ENCODE assay signal across 18 cellular contexts in genomic region chr5:96140084-96140483, GRCh38.
DNase-seq lines count a peak whose midpoint lies in the region; ATAC-seq and TF ChIP-seq lines count a peak whose summit lies in the region.
"Had no signal": no experiment of that assay in that cellular context is flagged by ENCODE, and none has a peak within 500 bp of the region (broad histone marks: within the 10 kb centered on the region; RNA-seq: fewer than 3 reads in every experiment).

No MANE protein-coding gene starts in this region.

- H3K4me3 ChIP-seq in adipocyte (ENCODE audit: low read length) (peak overlapping the region; percentile 49), tibial artery (no peak overlapping the region)
- H3K4me3 ChIP-seq: BLaER1, GM12878, GM23338 had no signal

- H3K27ac Mint-ChIP-seq in activated T-cell treated with anti-CD3 and anti-CD28 coated beads, Interleukin-2, amount 50 U/mL, for 72 hours, result peak overlapping the region; percentile 15
- H3K27ac Mint-ChIP-seq: CD8-positive, alpha-beta memory T cell; GM23338; IgD-negative memory B cell had no signal

- no peak for TF ChIP-seq CTCF in tibial artery (IDR thresholded peaks at IDR 0.05)

- ATAC-seq in activated T-cell treated with anti-CD3 and anti-CD28 coated beads, Interleukin-2, amount 50 U/mL, for 72 hours (replicated peaks in 1 of 2), result no peak
- ATAC-seq in activated T-cell treated with anti-CD3 and anti-CD28 coated beads, Interleukin-2, amount 50 U/mL, for 4 hours, result no peak
- ATAC-seq: GM12878, GM23338 had no signal

- peaks cover 39% of the 10 kb centered on the region for H3K4me1 ChIP-seq in adipocyte (ENCODE audit: control insufficient read depth, insufficient read depth, low read length)
- peaks cover 0 to 15% (median 4%) of the 10 kb centered on the region in 4 donors for H3K4me1 ChIP-seq in tibial artery
- H3K4me1 ChIP-seq: BLaER1 had no signal

- H3K9me3 ChIP-seq in adipocyte (ENCODE audit: control insufficient read depth, low read length) (peaks cover 3% of the 10 kb centered on the region), tibial artery (no peaks in the 10 kb centered on the region)
- H3K9me3 ChIP-seq: BLaER1, Caco-2 had no signal

- intact Hi-C loops in tibial artery (cut with DNase I; ENCODE audit: low total_unique reads), result no loop called here

- H3K27me3 ChIP-seq in adipocyte (replicated peaks; ENCODE audit: control insufficient read depth, insufficient read depth, low read length) (no peaks in the 10 kb centered on the region), tibial artery (no peaks in the 10 kb centered on the region)
- H3K27me3 ChIP-seq: BLaER1 had no signal

- peak overlapping the region; percentile 66 for H3K9ac ChIP-seq in adipocyte (ENCODE audit: low read length)
- H3K9ac ChIP-seq: BLaER1 had no signal

- peak overlapping the region; percentile 44 to 62 for H3K27ac ChIP-seq in tibial artery
- H3K27ac ChIP-seq: 22Rv1, BLaER1 had no signal

- H3K27me3 Mint-ChIP-seq in activated T-cell treated with anti-CD3 and anti-CD28 coated beads, Interleukin-2, amount 50 U/mL, for 72 hours (ENCODE audit: low read depth), result peaks cover 27% of the 10 kb centered on the region
- H3K27me3 Mint-ChIP-seq in activated T-cell treated with anti-CD3 and anti-CD28 coated beads, Interleukin-2, amount 50 U/mL, for 4 hours (ENCODE audit: low read depth), result no peaks in the 10 kb centered on the region
- H3K27me3 Mint-ChIP-seq: IgD-negative memory B cell had no signal

- no peak for DNase-seq in activated T-cell treated with anti-CD3 and anti-CD28 coated beads, Interleukin-2, amount 50 U/mL, for 72 hours
- no peak for DNase-seq in activated T-cell treated with anti-CD3 and anti-CD28 coated beads, Interleukin-2, amount 50 U/mL, for 4 hours
- DNase-seq in adipocyte (ENCODE audit: low read depth) (no peak), fibroblast of peridontal ligament (ENCODE audit: extremely low read depth) (peak; percentile 56), tibial artery (no peak), DMS 273 treated with DMSO at 0.1 percent for 48 hours (lab: John Stamatoyannopoulos, UW) (no peak)
- no peak for DNase-seq in activated CD4-positive, alpha-beta T cell treated with anti-CD3 and anti-CD28 coated beads for 48 hours
- DNase-seq in activated CD4-positive, alpha-beta T cell treated with anti-CD3 and anti-CD28 coated beads for 1 hour, result no peak
- DNase-seq: AML-193; Caco-2; CD8-positive, alpha-beta memory T cell; DMS53; H7 had no signal

- no peak overlapping the region for H3K4me3 Mint-ChIP-seq in activated T-cell treated with anti-CD3 and anti-CD28 coated beads, Interleukin-2, amount 50 U/mL, for 72 hours
- H3K4me3 Mint-ChIP-seq in activated T-cell treated with anti-CD3 and anti-CD28 coated beads, Interleukin-2, amount 50 U/mL, for 4 hours, result no peak overlapping the region
- H3K4me3 Mint-ChIP-seq: CD8-positive, alpha-beta memory T cell; GM23338; IgD-negative memory B cell had no signal

- H3K36me3 ChIP-seq in adipocyte (ENCODE audit: control insufficient read depth, insufficient read depth, low read length, severe bottlenecking) (no peaks in the 10 kb centered on the region), tibial artery (no peaks in the 10 kb centered on the region)
- H3K36me3 ChIP-seq: BLaER1 had no signal

- no peaks in the 10 kb centered on the region for H3K9me3 Mint-ChIP-seq in activated T-cell treated with anti-CD3 and anti-CD28 coated beads, Interleukin-2, amount 50 U/mL, for 72 hours
- no peaks in the 10 kb centered on the region for H3K9me3 Mint-ChIP-seq in activated T-cell treated with anti-CD3 and anti-CD28 coated beads, Interleukin-2, amount 50 U/mL, for 4 hours
- H3K9me3 Mint-ChIP-seq: GM23338, IgD-negative memory B cell had no signal

- no peaks in the 10 kb centered on the region for H3K4me1 Mint-ChIP-seq in activated T-cell treated with anti-CD3 and anti-CD28 coated beads, Interleukin-2, amount 50 U/mL, for 72 hours (ENCODE audit: low read depth)
- no peaks in the 10 kb centered on the region for H3K4me1 Mint-ChIP-seq in activated T-cell treated with anti-CD3 and anti-CD28 coated beads, Interleukin-2, amount 50 U/mL, for 4 hours (ENCODE audit: low read depth)
- H3K4me1 Mint-ChIP-seq: CD8-positive, alpha-beta memory T cell; IgD-negative memory B cell had no signal

- no peaks in the 10 kb centered on the region for H3K36me3 Mint-ChIP-seq in activated T-cell treated with anti-CD3 and anti-CD28 coated beads, Interleukin-2, amount 50 U/mL, for 72 hours (ENCODE audit: insufficient read depth in 2 of 2)
- no peaks in the 10 kb centered on the region for H3K36me3 Mint-ChIP-seq in activated T-cell treated with anti-CD3 and anti-CD28 coated beads, Interleukin-2, amount 50 U/mL, for 4 hours (ENCODE audit: insufficient read depth)
- H3K36me3 Mint-ChIP-seq: CD8-positive, alpha-beta memory T cell; IgD-negative memory B cell had no signal
